ENCODE assay signal across 1 cellular context in genomic region chr6:33112148-33112547, GRCh38.
TF ChIP-seq lines count a peak whose summit lies in the region.

No MANE protein-coding gene starts in this region.

TF ChIP-seq in K562, 482 proteins besides CTCF, POLR2A, EP300 and RAD21 (continued from another document):
- no peak for TF ChIP-seq ZNF318 (IDR thresholded peaks at IDR 0.05; ENCODE audit: borderline replicate concordance in 1 of 2, low read depth in 1 of 2)
- TF ChIP-seq, protein P1, sequence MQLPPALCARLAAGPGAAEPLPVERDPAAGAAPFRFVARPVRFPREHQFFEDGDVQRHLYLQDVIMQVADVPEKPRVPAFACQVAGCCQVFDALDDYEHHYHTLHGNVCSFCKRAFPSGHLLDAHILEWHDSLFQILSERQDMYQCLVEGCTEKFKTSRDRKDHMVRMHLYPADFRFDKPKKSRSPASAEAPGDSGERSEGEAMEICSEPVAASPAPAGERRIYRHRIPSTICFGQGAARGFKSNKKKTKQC (CRISPR knock-in tag; IDR thresholded peaks at IDR 0.05), result no peak
- TF ChIP-seq SREBF1 (IDR thresholded peaks at IDR 0.05; ENCODE audit: borderline replicate concordance, low read depth, low read length), result no peak
- no peak for TF ChIP-seq FOXO4 (CRISPR knock-in tag; IDR thresholded peaks at IDR 0.05)
- peak; percentile 82 for TF ChIP-seq CREM (IDR thresholded peaks at IDR 0.05; ENCODE audit: low read depth)
- TF ChIP-seq ZNF175 (CRISPR knock-in tag; IDR thresholded peaks at IDR 0.05; ENCODE audit: low read depth), result no peak
- no peak for TF ChIP-seq MECOM (CRISPR knock-in tag; IDR thresholded peaks at IDR 0.05)
- TF ChIP-seq ZNF75A (CRISPR knock-in tag; IDR thresholded peaks at IDR 0.05), result no peak
- no peak for TF ChIP-seq BRF1 (IDR thresholded peaks at IDR 0.05; ENCODE audit: borderline replicate concordance, extremely low read depth, insufficient read length)
